37 cellular contexts compared by ENCODE assay signal in the genomic region with DNA sequence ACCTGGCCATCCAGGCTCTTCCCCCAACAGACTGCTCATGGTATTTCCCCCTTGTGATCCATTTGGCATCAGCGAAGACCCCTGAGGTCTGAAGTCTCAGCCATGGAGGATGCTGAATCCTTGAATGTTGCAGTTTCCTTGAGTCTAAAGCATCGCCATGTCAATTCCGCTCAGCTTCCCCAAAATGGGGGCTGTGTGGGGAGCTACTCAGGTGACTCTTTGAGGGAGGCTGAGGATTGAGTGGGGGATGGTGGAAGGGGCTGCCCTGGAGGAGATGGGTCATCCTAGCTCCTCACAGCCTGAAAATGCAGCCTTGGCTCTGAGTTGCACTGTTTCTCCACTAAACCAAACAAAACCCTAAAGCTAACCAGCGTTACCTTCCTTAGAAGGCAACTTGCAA. TPM values are rescaled to one million over a fixed set of nuclear protein-coding genes. Genes with fewer than 3 reads are reported as not detected.
"Had no signal": no experiment of that assay in that cellular context is flagged by ENCODE, and none has a peak within 500 bp of the region (broad histone marks: within the 10 kb centered on the region; RNA-seq: fewer than 3 reads in every experiment).

No MANE protein-coding gene starts in this region.

- DNase-seq: activated B cell treated with CpG ODN at 0.5 μM for 24 hours; activated CD4-positive, alpha-beta memory T cell treated with anti-CD3 and anti-CD28 coated beads for 36 hours; activated CD4-positive, alpha-beta T cell treated with anti-CD3 and anti-CD28 coated beads for 4 hours; activated CD4-positive, alpha-beta T cell treated with anti-CD3 and anti-CD28 coated beads, Interleukin-2, amount 10 ng/mL, durations not matched to agents 24 days and 14 days; activated CD4-positive, alpha-beta T cell treated with anti-CD3 and anti-CD28 coated beads, Interleukin-2, amount 50 U/mL, for 1 hour; activated CD4-positive, alpha-beta T cell treated with anti-CD3 and anti-CD28 coated beads, Interleukin-2, amount 50 U/mL, for 4 hours; activated CD4-positive, CD25-positive, alpha-beta regulatory T cell treated with anti-CD3 and anti-CD28 coated beads, Interleukin-2, amount 50 U/mL, for 72 hours; activated CD8-positive, alpha-beta memory T cell treated with anti-CD3 and anti-CD28 coated beads, Interleukin-2, amount 50 U/mL, for 4 hours; activated CD8-positive, alpha-beta T cell treated with anti-CD3 and anti-CD28 coated beads for 36 hours; activated effector memory CD4-positive, alpha-beta T cell treated with anti-CD3 and anti-CD28 coated beads, Interleukin-2, amount 50 U/mL, for 16 hours; activated gamma-delta T cell treated with Interleukin-2 at 50 U/mL for 16 hours; activated naive CD4-positive, alpha-beta T cell; activated naive CD4-positive, alpha-beta T cell treated with anti-CD3 and anti-CD28 coated beads for 36 hours; activated naive CD4-positive, alpha-beta T cell treated with anti-CD3 and anti-CD28 coated beads, Interleukin-2, amount 50 U/mL, for 16 hours; activated naive CD8-positive, alpha-beta T cell treated with anti-CD3 and anti-CD28 coated beads for 36 hours; activated T-cell treated with anti-CD3 and anti-CD28 coated beads for 4 hours; activated T-cell treated with anti-CD3 and anti-CD28 coated beads, Interleukin-2, amount 50 U/mL, for 1 hour; activated T-cell treated with anti-CD3 and anti-CD28 coated beads, Interleukin-2, amount 50 U/mL, for 4 hours; activated T-cell treated with anti-CD3 and anti-CD28 coated beads, Interleukin-2, amount 50 U/mL, for 72 hours; amniotic stem cell; aorta; body of pancreas; brain microvascular endothelial cell; caudate nucleus; SW 1271; T-helper 1 cell; T-helper 2 cell; T-helper 9 cell had no signal

- H3K4me1 ChIP-seq: adrenal gland, body of pancreas, breast epithelium had no signal

- H3K36me3 ChIP-seq: adrenal gland, brain microvascular endothelial cell, breast epithelium had no signal

- H3K27ac ChIP-seq: adrenal gland, body of pancreas, brain microvascular endothelial cell, breast epithelium, VCaP had no signal

- H3K27me3 ChIP-seq: body of pancreas, brain microvascular endothelial cell had no signal

- FAIRE-seq: astrocyte, TTC549 had no signal

- H3K4me3 ChIP-seq: adrenal gland, body of pancreas, breast epithelium had no signal

- H3K9me3 ChIP-seq: adrenal gland, body of pancreas had no signal

RNA-seq across cellular contexts. Expression of gene C16orf78, which starts 2.6 kb away (rescaled TPM):
- total RNA-seq: activated B cell treated with CpG ODN at 0.5 μM for 24 hours; activated CD4-positive, alpha-beta memory T cell treated with anti-CD3 and anti-CD28 coated beads for 36 hours; activated CD4-positive, alpha-beta T cell treated with anti-CD3 and anti-CD28 coated beads, Interleukin-2, amount 10 ng/mL, durations not matched to agents 24 days and 14 days; activated CD8-positive, alpha-beta memory T cell treated with anti-CD3 and anti-CD28 coated beads for 36 hours; activated CD8-positive, alpha-beta T cell treated with anti-CD3 and anti-CD28 coated beads for 36 hours; activated naive CD4-positive, alpha-beta T cell treated with anti-CD3 and anti-CD28 coated beads for 36 hours; activated naive CD4-positive, alpha-beta T cell treated with anti-CD3 and anti-CD28 coated beads, Interleukin-2, amount 50 U/mL, for 72 hours; activated naive CD8-positive, alpha-beta T cell treated with anti-CD3 and anti-CD28 coated beads for 36 hours; activated T-cell treated with anti-CD3 and anti-CD28 coated beads, Interleukin-2, amount 50 U/mL, for 4 hours; activated T-cell treated with anti-CD3 and anti-CD28 coated beads, Interleukin-2, amount 50 U/mL, for 72 hours; activated T-helper 1 cell treated with anti-CD3 and anti-CD28 coated beads, Interleukin-12 subunit alpha, Interleukin-12 subunit beta, Interleukin-2, Interleukin-4 antibody, amounts not matched to agents 30 ng/mL and 10 ng/mL and 1 ng/mL, durations not matched to agents 14 hours and 24 hours and 36 hours; activated T-helper 17 cell treated with anti-CD3 and anti-CD28 coated beads, Interleukin-2, amount 50 U/mL, for 72 hours; adrenal gland; aorta; astrocyte; body of pancreas; breast epithelium had no signal
- polyA plus RNA-seq: adrenal gland, aorta had no signal
